In the genomic region with DNA sequence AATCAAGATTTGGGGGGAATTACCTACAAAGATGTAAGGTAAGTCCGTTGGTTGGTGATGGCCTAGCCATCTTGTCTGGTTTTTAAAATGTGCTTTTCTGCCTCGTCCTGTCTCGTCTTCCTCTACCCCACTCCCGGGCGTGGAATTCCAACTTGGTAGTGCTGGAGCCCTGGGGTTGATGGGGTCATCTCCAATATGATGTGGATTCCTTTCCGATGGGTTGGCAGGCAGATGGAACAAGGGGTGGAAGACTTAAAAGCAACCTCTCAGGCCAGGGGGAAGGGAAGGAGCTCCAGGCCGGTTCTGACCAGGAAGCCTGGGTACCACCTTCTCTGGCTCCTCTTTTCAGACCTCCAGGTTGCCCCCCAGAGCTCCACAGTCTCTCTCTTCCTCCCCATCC, we compare ENCODE assay signal across 1 cellular context.
TF ChIP-seq lines count a peak whose summit lies in the region.

No MANE protein-coding gene starts in this region.

TF ChIP-seq in H1, 55 proteins besides CTCF, POLR2A, EP300 and RAD21:
- TF ChIP-seq TAF7 (optimal IDR thresholded peaks at IDR 0.05; ENCODE audit: borderline replicate concordance, low read depth, low read length) (peak; percentile 13), SRF (IDR thresholded peaks at IDR 0.05; ENCODE audit: low read depth, low read length) (no peak), TEAD4 (IDR thresholded peaks at IDR 0.05; ENCODE audit: low read depth, low read length) (no peak), FOSL1 (IDR thresholded peaks at IDR 0.05; ENCODE audit: insufficient read depth, low read depth, low read length) (no peak)
TF ChIP-seq in H1: peak in this region for 1.
